ENCODE assay signal across 1 cellular context in the genomic region with DNA sequence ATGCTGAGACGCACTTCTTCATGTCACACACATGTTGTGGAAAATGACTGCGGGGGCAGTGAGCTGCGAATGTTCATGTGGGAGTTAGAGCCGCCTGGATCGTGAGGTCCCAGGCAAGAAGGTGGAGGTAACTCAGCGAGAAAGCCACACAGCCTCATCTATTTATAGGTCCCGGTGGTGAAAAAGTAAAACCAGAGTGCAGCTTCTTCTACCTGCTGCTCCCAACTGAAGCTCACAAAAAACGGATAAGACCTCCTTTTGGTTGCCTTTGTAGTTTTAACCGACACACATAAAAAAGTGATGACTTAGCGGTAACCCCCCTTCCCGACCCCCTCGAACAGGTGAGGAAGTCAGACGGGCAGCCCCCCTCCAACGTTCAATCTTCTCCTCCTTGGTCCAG.
TF ChIP-seq lines count a peak whose summit lies in the region.

No MANE protein-coding gene starts in this region.

TF ChIP-seq in GM23338, 12 proteins besides CTCF, POLR2A, EP300 and RAD21 (continued from another document):
- TF ChIP-seq ZNF462 (CRISPR knock-in tag; IDR thresholded peaks at IDR 0.05) (no peak), EZH2phosphoT487 (IDR thresholded peaks at IDR 0.05; ENCODE audit: unreplicated experiment) (no peak), CREB1 (CRISPR knock-in tag; IDR thresholded peaks at IDR 0.05; ENCODE audit: low read depth) (no peak), STAT1 (IDR thresholded peaks at IDR 0.05; ENCODE audit: unreplicated experiment) (no peak), POLR2AphosphoS5 (IDR thresholded peaks at IDR 0.05; ENCODE audit: low read depth) (no peak), NANOG (IDR thresholded peaks at IDR 0.05; ENCODE audit: borderline replicate concordance) (no peak), ZNF114 (CRISPR knock-in tag; IDR thresholded peaks at IDR 0.05) (no peak), ZNF331 (CRISPR knock-in tag; IDR thresholded peaks at IDR 0.05; ENCODE audit: low read depth) (no peak), EZH2 (IDR thresholded peaks at IDR 0.05; ENCODE audit: low read depth, unreplicated experiment) (no peak)
- TF ChIP-seq, protein P1, sequence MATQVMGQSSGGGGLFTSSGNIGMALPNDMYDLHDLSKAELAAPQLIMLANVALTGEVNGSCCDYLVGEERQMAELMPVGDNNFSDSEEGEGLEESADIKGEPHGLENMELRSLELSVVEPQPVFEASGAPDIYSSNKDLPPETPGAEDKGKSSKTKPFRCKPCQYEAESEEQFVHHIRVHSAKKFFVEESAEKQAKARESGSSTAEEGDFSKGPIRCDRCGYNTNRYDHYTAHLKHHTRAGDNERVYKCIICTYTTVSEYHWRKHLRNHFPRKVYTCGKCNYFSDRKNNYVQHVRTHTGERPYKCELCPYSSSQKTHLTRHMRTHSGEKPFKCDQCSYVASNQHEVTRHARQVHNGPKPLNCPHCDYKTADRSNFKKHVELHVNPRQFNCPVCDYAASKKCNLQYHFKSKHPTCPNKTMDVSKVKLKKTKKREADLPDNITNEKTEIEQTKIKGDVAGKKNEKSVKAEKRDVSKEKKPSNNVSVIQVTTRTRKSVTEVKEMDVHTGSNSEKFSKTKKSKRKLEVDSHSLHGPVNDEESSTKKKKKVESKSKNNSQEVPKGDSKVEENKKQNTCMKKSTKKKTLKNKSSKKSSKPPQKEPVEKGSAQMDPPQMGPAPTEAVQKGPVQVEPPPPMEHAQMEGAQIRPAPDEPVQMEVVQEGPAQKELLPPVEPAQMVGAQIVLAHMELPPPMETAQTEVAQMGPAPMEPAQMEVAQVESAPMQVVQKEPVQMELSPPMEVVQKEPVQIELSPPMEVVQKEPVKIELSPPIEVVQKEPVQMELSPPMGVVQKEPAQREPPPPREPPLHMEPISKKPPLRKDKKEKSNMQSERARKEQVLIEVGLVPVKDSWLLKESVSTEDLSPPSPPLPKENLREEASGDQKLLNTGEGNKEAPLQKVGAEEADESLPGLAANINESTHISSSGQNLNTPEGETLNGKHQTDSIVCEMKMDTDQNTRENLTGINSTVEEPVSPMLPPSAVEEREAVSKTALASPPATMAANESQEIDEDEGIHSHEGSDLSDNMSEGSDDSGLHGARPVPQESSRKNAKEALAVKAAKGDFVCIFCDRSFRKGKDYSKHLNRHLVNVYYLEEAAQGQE (IDR thresholded peaks at IDR 0.05; ENCODE audit: unreplicated experiment), result no peak
- TF ChIP-seq, protein P2, sequence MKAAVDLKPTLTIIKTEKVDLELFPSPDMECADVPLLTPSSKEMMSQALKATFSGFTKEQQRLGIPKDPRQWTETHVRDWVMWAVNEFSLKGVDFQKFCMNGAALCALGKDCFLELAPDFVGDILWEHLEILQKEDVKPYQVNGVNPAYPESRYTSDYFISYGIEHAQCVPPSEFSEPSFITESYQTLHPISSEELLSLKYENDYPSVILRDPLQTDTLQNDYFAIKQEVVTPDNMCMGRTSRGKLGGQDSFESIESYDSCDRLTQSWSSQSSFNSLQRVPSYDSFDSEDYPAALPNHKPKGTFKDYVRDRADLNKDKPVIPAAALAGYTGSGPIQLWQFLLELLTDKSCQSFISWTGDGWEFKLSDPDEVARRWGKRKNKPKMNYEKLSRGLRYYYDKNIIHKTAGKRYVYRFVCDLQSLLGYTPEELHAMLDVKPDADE (IDR thresholded peaks at IDR 0.05), result no peak
